ENCODE assay signal across 9 cellular contexts in genomic region chr10:113059001-113059780, GRCh38.
A peak's percentile ranks its signal among the peaks of the same experiment; 100 is the strongest.
DNase-seq lines count a peak whose midpoint lies in the region; ATAC-seq, FAIRE-seq and TF ChIP-seq lines count a peak whose summit lies in the region.
"Had no signal": no experiment of that assay in that cellular context is flagged by ENCODE, and none has a peak within 500 bp of the region (broad histone marks: within the 10 kb centered on the region; RNA-seq: fewer than 3 reads in every experiment).

No MANE protein-coding gene starts in this region.

- H3K79me2 ChIP-seq in endothelial cell of umbilical vein (ENCODE audit: control insufficient read depth, insufficient read depth, low read length) (no peaks in the 10 kb centered on the region), PC-3 (ENCODE audit: low read length) (peaks cover 77% of the 10 kb centered on the region)

- no peaks in the 10 kb centered on the region for H3K9me1 ChIP-seq in endothelial cell of umbilical vein (replicated peaks; ENCODE audit: control insufficient read depth, extremely low read depth, insufficient read depth, low read length)

- CTCF ChIA-PET in Panc1 (lab: Charles Lee) = no interaction called here
- CTCF ChIA-PET in endothelial cell of umbilical vein (lab: Charles Lee) = interaction anchor here (0.9 to 4.6 kb wide), 4 partner anchors 11 to 110 kb away, joined by 3 to 20 read pairs (median 4); no protein-coding TSS in a partner anchor
- CTCF ChIA-PET in PC-3 (lab: Charles Lee) = interaction anchor here (0.5 kb wide), 1 partner anchor 508 kb away, joined by 3 read pairs; no protein-coding TSS in a partner anchor

- H3K36me3 ChIP-seq in Panc1 (ENCODE audit: control insufficient read depth, insufficient read depth, low read length) (0 out of 2 replicates have a peak, but pooled peaks cover 3% of the 10 kb centered on the region), endothelial cell of umbilical vein (ENCODE audit: control insufficient read depth in 2 of 2, extremely low read depth in 1 of 2, insufficient read depth in 2 of 2, low read length in 2 of 2) (no peaks in the 10 kb centered on the region), mesodermal cell (ENCODE audit: control insufficient read depth, insufficient read depth, low read length) (peaks cover 10% of the 10 kb centered on the region), PC-3 (ENCODE audit: low read depth, low read length) (peaks cover 4% of the 10 kb centered on the region; the same call in 1 of the 2 replicates)

- H3K9me3 ChIP-seq in Panc1 (ENCODE audit: control insufficient read depth, insufficient read depth, low read depth, low read length) (no peaks in the 10 kb centered on the region), endothelial cell of umbilical vein (replicated peaks; ENCODE audit: control insufficient read depth, insufficient read depth, low read length) (no peaks in the 10 kb centered on the region), mesodermal cell (ENCODE audit: control insufficient read depth, low read length) (no peaks in the 10 kb centered on the region), PC-3 (ENCODE audit: low read length) (no peaks in the 10 kb centered on the region)

- TF ChIP-seq POLR2A in endothelial cell of umbilical vein (IDR thresholded peaks at IDR 0.05; ENCODE audit: low read depth, low read length) = no peak

- no peak for DNase-seq in Panc1 (ENCODE audit: low read depth, low spot score)
- peak; percentile 55 for DNase-seq in endothelial cell of umbilical vein (ENCODE audit: low read depth, low spot score)
- peak; percentile 49 for DNase-seq in urothelium cell line (ENCODE audit: low spot score)
- DNase-seq in PC-3 = no peak
- no peak for DNase-seq in stimulated activated CD4-positive, alpha-beta T cell treated with anti-CD3 and anti-CD28 coated beads, Interleukin-4, amount 100 ng/mL, for 1 hour
- DNase-seq in DMS153 treated with DMSO at 0.1 percent for 48 hours (lab: John Stamatoyannopoulos, UW; ENCODE audit: unreplicated experiment) = no peak
- DNase-seq: activated CD4-positive, CD25-positive, alpha-beta regulatory T cell; glutamatergic neuron had no signal

- no peak for TF ChIP-seq CTCF in Panc1 (IDR thresholded peaks at IDR 0.05)
- no peak for TF ChIP-seq CTCF in endothelial cell of umbilical vein (IDR thresholded peaks at IDR 0.05; ENCODE audit: extremely low read depth in 1 of 2, insufficient read depth in 1 of 2, low read depth in 1 of 2, low read length in 2 of 2)
- no peak for TF ChIP-seq CTCF in PC-3 (conservative IDR thresholded peaks at IDR 0.05; ENCODE audit: low read depth, low read length)

- H3K9ac ChIP-seq in endothelial cell of umbilical vein (replicated peaks; ENCODE audit: extremely low read depth, insufficient read depth, low read length) (peak overlapping the region; percentile 51), PC-3 (ENCODE audit: low read length) (no peak overlapping the region)

- BruUV-seq in Panc1 (replicated peaks; lab: Mats Ljungman, UMichigan) (no TSS peak), endothelial cell of umbilical vein (replicated peaks; lab: Mats Ljungman, UMichigan) (no TSS peak), PC-3 (replicated peaks; lab: Mats Ljungman, UMichigan) (no TSS peak)

- H2AFZ ChIP-seq in endothelial cell of umbilical vein (ENCODE audit: low read depth, low read length) (peak overlapping the region; percentile 64), PC-3 (ENCODE audit: low read length) (no peak overlapping the region)

- no peaks in the 10 kb centered on the region for H3F3A ChIP-seq in PC-3 (ENCODE audit: low read length, unreplicated experiment)

- H3K27ac ChIP-seq in Panc1 (ENCODE audit: low read length) = peak overlapping the region; percentile 97
- peak overlapping the region; percentile 68 for H3K27ac ChIP-seq in endothelial cell of umbilical vein (ENCODE audit: insufficient read depth, low read depth, low read length)
- H3K27ac ChIP-seq in mesodermal cell (ENCODE audit: low read depth, low read length, severe bottlenecking) = peak overlapping the region; percentile 95
- H3K27ac ChIP-seq in PC-3 (ENCODE audit: low read length) = no peak overlapping the region

- no peak for ATAC-seq in Panc1
- no peak for ATAC-seq in PC-3

- H4K20me1 ChIP-seq in endothelial cell of umbilical vein (replicated peaks; ENCODE audit: control insufficient read depth, extremely low read depth, insufficient read depth, low read length) = no peaks in the 10 kb centered on the region
- no peaks in the 10 kb centered on the region for H4K20me1 ChIP-seq in PC-3 (ENCODE audit: low read length)

- H3K27me3 ChIP-seq in Panc1 (ENCODE audit: control insufficient read depth, insufficient read depth, low read length) = no peaks in the 10 kb centered on the region
- H3K27me3 ChIP-seq in endothelial cell of umbilical vein (ENCODE audit: control insufficient read depth in 2 of 2, insufficient read depth in 2 of 2, low read length in 2 of 2) = no peaks in the 10 kb centered on the region
- no peaks in the 10 kb centered on the region for H3K27me3 ChIP-seq in PC-3 (ENCODE audit: low read length)

- in situ Hi-C loops in Panc1 (cut with HindIII; ENCODE audit: low pct_unique_long_range_greater_than_20kb, low sequenced_read_pairs) = no loop called here

- dilution Hi-C loops in endothelial cell of umbilical vein (cut with MboI; ENCODE audit: extremely low pct_ligation_motif_present, low sequenced_read_pairs) = no loop called here

- H3K4me3 ChIP-seq in Panc1 (ENCODE audit: low read depth in 2 of 2, low read length in 2 of 2) (peak overlapping the region; percentile 10 to 34; a peak in 3 of 4 replicates), endothelial cell of umbilical vein (replicated peaks in 1 of 3; ENCODE audit: insufficient read depth in 1 of 3, low read depth in 1 of 3, low read length in 3 of 3) (peak overlapping the region in 1 of 3 experiments; percentile 13), mesodermal cell (ENCODE audit: extremely low read depth, insufficient read depth, low read length, poor library complexity, severe bottlenecking) (no peak overlapping the region), PC-3 (ENCODE audit: low read length) (no peak overlapping the region)

- H3K9me2 ChIP-seq in PC-3 (replicated peaks; ENCODE audit: low read length) = no peaks in the 10 kb centered on the region

- intact Hi-C loops in Panc1 (cut with micrococcal nuclease; ENCODE audit: unreplicated experiment) (loop anchor here (5.0 kb wide), 1 partner anchor 107 kb away; the partner anchor contains the start of gene TCF7L2), endothelial cell of umbilical vein (cut with micrococcal nuclease) (loop anchor here (2.0 kb wide), 1 partner anchor 108 kb away; the partner anchor contains the start of gene TCF7L2), PC-3 (cut with micrococcal nuclease) (no loop called here)

- 31 to 51% methylated on average over 10 to 11 of the region's 15 CpGs for WGBS in mesodermal cell (ENCODE audit: insufficient coverage in 2 of 2), 2 experiments

- POLR2A ChIA-PET in Panc1 (lab: Charles Lee) (interaction anchor here (1.2 to 1.4 kb wide), 2 partner anchors 14 to 73 kb away, joined by 4 to 5 read pairs; no protein-coding TSS in a partner anchor), endothelial cell of umbilical vein (lab: Charles Lee) (interaction anchor here (0.7 kb wide), 1 partner anchor 560 kb away, joined by 5 read pairs; no protein-coding TSS in a partner anchor), PC-3 (lab: Charles Lee; ENCODE audit: unreplicated experiment) (no interaction called here)

- H3K4me2 ChIP-seq in endothelial cell of umbilical vein (ENCODE audit: insufficient read depth, low read length) = peak overlapping the region; percentile 84
- H3K4me2 ChIP-seq in PC-3 (ENCODE audit: low read length) = no peak overlapping the region

- FAIRE-seq in endothelial cell of umbilical vein (lab: Jason Lieb, UNC) = peak; percentile 8
- FAIRE-seq in urothelium cell line (lab: Jason Lieb, UNC) = no peak

- H3K4me1 ChIP-seq in Panc1 (ENCODE audit: control insufficient read depth, insufficient read depth, low read length) (peaks cover 90% of the 10 kb centered on the region), endothelial cell of umbilical vein (ENCODE audit: control insufficient read depth, extremely low read depth, insufficient read depth, low read length) (peaks cover 50% of the 10 kb centered on the region), mesodermal cell (ENCODE audit: control insufficient read depth, insufficient read depth, low read length, poor library complexity, severe bottlenecking) (peaks cover 90% of the 10 kb centered on the region), PC-3 (ENCODE audit: insufficient read depth, low read length) (no peaks in the 10 kb centered on the region; the same call in 1 of the 2 replicates)

TF ChIP-seq in endothelial cell of umbilical vein, 7 proteins besides CTCF, POLR2A, EP300 and RAD21:
- no peak for TF ChIP-seq FOS (IDR thresholded peaks at IDR 0.05; ENCODE audit: borderline replicate concordance, insufficient read depth, low read length)
- TF ChIP-seq POLR2AphosphoS5 (IDR thresholded peaks at IDR 0.05; ENCODE audit: insufficient read depth, low read depth, low read length) = no peak
- no peak for TF ChIP-seq JUN (IDR thresholded peaks at IDR 0.05; ENCODE audit: borderline replicate concordance, insufficient read depth, insufficient read length, low read depth)
- no peak for TF ChIP-seq MAX (IDR thresholded peaks at IDR 0.05; ENCODE audit: insufficient read depth, insufficient read length)
- no peak for TF ChIP-seq EZH2 (IDR thresholded peaks at IDR 0.05; ENCODE audit: borderline replicate concordance, low read depth, low read length, severe bottlenecking)
- no peak for TF ChIP-seq MYC (IDR thresholded peaks at IDR 0.05; ENCODE audit: low read depth, low read length)
- TF ChIP-seq GATA2 (IDR thresholded peaks at IDR 0.05; ENCODE audit: insufficient read depth, insufficient read length, low read depth, low read length) = no peak
TF ChIP-seq in endothelial cell of umbilical vein: peak in this region for 0.

Comparison
In these comparisons a context has a peak if more than half of its experiments do, and no peak if none do; other contexts are left out.
1. DNase-seq: peak in endothelial cell of umbilical vein (single experiment) and urothelium cell line (single experiment); none in Panc1 (single experiment), PC-3 (single experiment), stimulated activated CD4-positive, alpha-beta T cell treated with anti-CD3 and anti-CD28 coated beads, Interleukin-4, amount 100 ng/mL, for 1 hour (single experiment) and DMS153 treated with DMSO at 0.1 percent for 48 hours (single experiment).
2. H3K4me3 ChIP-seq: peak in Panc1 (2 of 2); none in mesodermal cell (single experiment) and PC-3 (single experiment).